12 cellular contexts compared by ENCODE assay signal in genomic region chr1:244371294-244372141, GRCh38.
DNase-seq lines count a peak whose midpoint lies in the region; ATAC-seq, FAIRE-seq and TF ChIP-seq lines count a peak whose summit lies in the region.
"Had no signal": no experiment of that assay in that cellular context is flagged by ENCODE, and none has a peak within 500 bp of the region (broad histone marks: within the 10 kb centered on the region; RNA-seq: fewer than 3 reads in every experiment).

No MANE protein-coding gene starts in this region.

- H3K4me2 ChIP-seq in GM12878 (ENCODE audit: control insufficient read depth, insufficient read depth) = peak overlapping the region; percentile 60

- no peak for TF ChIP-seq EP300 in GM12878 (IDR thresholded peaks at IDR 0.05; ENCODE audit: borderline replicate concordance in 1 of 2, control insufficient read depth in 1 of 2, low read depth in 2 of 2, low read length in 2 of 2)
- TF ChIP-seq EP300 in esophagus muscularis mucosa (IDR thresholded peaks at IDR 0.05) = no peak

- peak; percentile 92 for ATAC-seq in GM12878
- ATAC-seq: activated naive CD8-positive, alpha-beta T cell treated with anti-CD3 and anti-CD28 coated beads, Interleukin-2, amount 50 U/mL, for 24 hours; psoas muscle had no signal

- no peaks in the 10 kb centered on the region for H4K20me1 ChIP-seq in GM12878 (ENCODE audit: control insufficient read depth, insufficient read depth)

- H3K9ac ChIP-seq in GM12878 (ENCODE audit: control insufficient read depth, insufficient read depth, low read length) = no peak overlapping the region

- H3K79me2 ChIP-seq in GM12878 (ENCODE audit: control insufficient read depth, insufficient read depth, low read length) = no peaks in the 10 kb centered on the region

- H3K27me3 ChIP-seq in GM12878 (replicated peaks in 1 of 2; ENCODE audit: control insufficient read depth in 2 of 2, insufficient read depth in 2 of 2, low read length in 1 of 2) (no peaks in the 10 kb centered on the region), esophagus muscularis mucosa (no peaks in the 10 kb centered on the region)

- SMC1A ChIA-PET in GM12878 (lab: Charles Lee; ENCODE audit: uncharacterized antibody, unreplicated experiment) = no interaction called here

- H3K9me3 Mint-ChIP-seq in activated T-helper 1 cell treated with anti-CD3 and anti-CD28 coated beads, Interleukin-12 subunit alpha, Interleukin-12 subunit beta, Interleukin-2, Interleukin-4 antibody, amounts not matched to agents 30 ng/mL and 10 ng/mL and 1 ng/mL, durations not matched to agents 14 hours and 24 hours and 36 hours = no peaks in the 10 kb centered on the region
- H3K9me3 Mint-ChIP-seq: activated naive CD8-positive, alpha-beta T cell treated with anti-CD3 and anti-CD28 coated beads, Interleukin-2, amount 50 U/mL, for 24 hours; T-helper 2 cell treated with Interferon-gamma antibody and Interleukin-4, amounts not matched to agents 5 μg/mL and 100 μg/mL, for 36 hours had no signal

- intact Hi-C loops in GM12878 (cut with micrococcal nuclease; ENCODE audit: unreplicated experiment) (no loop called here), esophagus muscularis mucosa (cut with DNase I) (no loop called here)
- intact Hi-C loops in activated T-helper 1 cell treated with anti-CD3 and anti-CD28 coated beads, Interleukin-12 subunit alpha, Interleukin-12 subunit beta, Interleukin-2, Interleukin-4 antibody, amounts not matched to agents 30 ng/mL and 10 ng/mL and 1 ng/mL, durations not matched to agents 14 hours and 24 hours and 36 hours (cut with micrococcal nuclease) = no loop called here

- H3K9me3 ChIP-seq in GM12878 (replicated peaks; ENCODE audit: control insufficient read depth, insufficient read depth, low read length) (no peaks in the 10 kb centered on the region; the same call in 1 of the 3 replicates), esophagus muscularis mucosa (no peaks in the 10 kb centered on the region)
- H3K9me3 ChIP-seq: psoas muscle had no signal

- peak; percentile 2 for DNase-seq in stimulated activated CD4-positive, alpha-beta T cell treated with anti-CD3 and anti-CD28 coated beads, Interleukin-1b, Interleukin-23, amount 100 ng/mL, for 48 hours
- DNase-seq in stimulated activated CD4-positive, alpha-beta T cell treated with anti-CD3 and anti-CD28 coated beads, Interleukin-2, amount 100 ng/mL, for 48 hours = no peak
- DNase-seq in HPDE6-E6E7 (ENCODE audit: extremely low spot score) (peak; percentile 80), GM12878 (ENCODE audit: low read depth, low spot score) (no peak), hippocampal formation (lab: John Stamatoyannopoulos, UW) (no peak), esophagus muscularis mucosa (ENCODE audit: extremely low spot score) (no peak)
- no peak for DNase-seq in activated T-helper 1 cell treated with anti-CD3 and anti-CD28 coated beads, Interleukin-12 subunit alpha, Interleukin-12 subunit beta, Interleukin-2, Interleukin-4 antibody, amounts not matched to agents 30 ng/mL and 10 ng/mL and 1 ng/mL, durations not matched to agents 14 hours and 24 hours and 36 hours (ENCODE audit: low spot score)
- DNase-seq in stimulated activated naive CD4-positive, alpha-beta T cell (lab: John Stamatoyannopoulos, UW) = no peak
- DNase-seq: activated naive CD8-positive, alpha-beta T cell treated with anti-CD3 and anti-CD28 coated beads, Interleukin-2, amount 50 U/mL, for 24 hours; effector CD8-positive, alpha-beta T cell; psoas muscle had no signal

- peak overlapping the region; percentile 19; the same call in 1 of the 2 replicates for H2AFZ ChIP-seq in GM12878 (ENCODE audit: control insufficient read depth, low read depth, low read length)

- no peak for TF ChIP-seq RAD21 in GM12878 (IDR thresholded peaks at IDR 0.05; ENCODE audit: insufficient read depth, low read depth, low read length)

- TF ChIP-seq POLR2A in GM12878 (IDR thresholded peaks at IDR 0.05; ENCODE audit: low read depth, low read length) = no peak
- TF ChIP-seq POLR2A in esophagus muscularis mucosa (IDR thresholded peaks at IDR 0.05; ENCODE audit: low read depth) = no peak

- H3K4me1 ChIP-seq in GM12878 (ENCODE audit: control insufficient read depth, insufficient read depth, low read length) (peaks cover 7% of the 10 kb centered on the region), esophagus muscularis mucosa (peaks cover 0 to 12% (median 6%) of the 10 kb centered on the region in 4 donors)
- H3K4me1 ChIP-seq: psoas muscle had no signal

- H3K36me3 Mint-ChIP-seq in activated T-helper 1 cell treated with anti-CD3 and anti-CD28 coated beads, Interleukin-12 subunit alpha, Interleukin-12 subunit beta, Interleukin-2, Interleukin-4 antibody, amounts not matched to agents 30 ng/mL and 10 ng/mL and 1 ng/mL, durations not matched to agents 14 hours and 24 hours and 36 hours (ENCODE audit: low read depth) = no peaks in the 10 kb centered on the region

- H3K27ac ChIP-seq in GM12878 (ENCODE audit: control insufficient read depth, insufficient read depth) (no peak overlapping the region), esophagus muscularis mucosa (replicated peaks in 1 of 4) (no peak overlapping the region)
- H3K27ac ChIP-seq: psoas muscle had no signal

- POLR2A ChIA-PET in GM12878 (lab: Charles Lee) = no interaction called here

- no peak overlapping the region for H3K27ac Mint-ChIP-seq in activated T-helper 1 cell treated with anti-CD3 and anti-CD28 coated beads, Interleukin-12 subunit alpha, Interleukin-12 subunit beta, Interleukin-2, Interleukin-4 antibody, amounts not matched to agents 30 ng/mL and 10 ng/mL and 1 ng/mL, durations not matched to agents 14 hours and 24 hours and 36 hours
- H3K27ac Mint-ChIP-seq: activated naive CD8-positive, alpha-beta T cell treated with anti-CD3 and anti-CD28 coated beads, Interleukin-2, amount 50 U/mL, for 24 hours; T-helper 2 cell treated with Interferon-gamma antibody and Interleukin-4, amounts not matched to agents 5 μg/mL and 100 μg/mL, for 36 hours had no signal

- BruUV-seq in GM12878 (replicated peaks; lab: Mats Ljungman, UMichigan) = no TSS peak

- RAD21 ChIA-PET in GM12878 (lab: Charles Lee; ENCODE audit: unreplicated experiment) = interaction anchor here (0.7 kb wide), 2 partner anchors 45 to 74 kb away, joined by 3 read pairs; no protein-coding TSS in a partner anchor

- in situ Hi-C loops in GM12878 (cut with MboI) = no loop called here

- FAIRE-seq in GM12878 (lab: Jason Lieb, UNC) = no peak

- H3K36me3 ChIP-seq in GM12878 (ENCODE audit: control insufficient read depth in 2 of 2, insufficient read depth in 2 of 2, low read length in 1 of 2) (no peaks in the 10 kb centered on the region), esophagus muscularis mucosa (no peaks in the 10 kb centered on the region)

- CTCF ChIA-PET in GM12878 (lab: Yijun Ruan, JAX) = no interaction called here

- H3K4me3 ChIP-seq in GM12878 = no peak overlapping the region; the same call in 1 of the 2 replicates
- no peak overlapping the region for H3K4me3 ChIP-seq in esophagus muscularis mucosa
- H3K4me3 ChIP-seq: psoas muscle had no signal

- peaks cover 2% of the 10 kb centered on the region for H3K27me3 Mint-ChIP-seq in activated T-helper 1 cell treated with anti-CD3 and anti-CD28 coated beads, Interleukin-12 subunit alpha, Interleukin-12 subunit beta, Interleukin-2, Interleukin-4 antibody, amounts not matched to agents 30 ng/mL and 10 ng/mL and 1 ng/mL, durations not matched to agents 14 hours and 24 hours and 36 hours (ENCODE audit: insufficient read depth)
- H3K27me3 Mint-ChIP-seq: activated naive CD8-positive, alpha-beta T cell treated with anti-CD3 and anti-CD28 coated beads, Interleukin-2, amount 50 U/mL, for 24 hours had no signal

- 48% methylated on average over 10 of the region's 10 CpGs for WGBS in GM12878 (ENCODE audit: insufficient coverage, insufficient replicate concordance, low lambda C conversion rate, missing lambda C conversion rate)
- WGBS in esophagus muscularis mucosa = 90% methylated on average over 10 of the region's 10 CpGs

- TF ChIP-seq CTCF in GM12878 (IDR thresholded peaks at IDR 0.05 in 2 of 3, conservative IDR thresholded peaks at IDR 0.05 in 1 of 3; ENCODE audit: control insufficient read depth in 2 of 3, extremely low read depth in 1 of 3, insufficient read depth in 1 of 3, low read depth in 3 of 3, low read length in 3 of 3) (no peak), esophagus muscularis mucosa (IDR thresholded peaks at IDR 0.05) (no peak)

- H3K4me1 Mint-ChIP-seq in activated T-helper 1 cell treated with anti-CD3 and anti-CD28 coated beads, Interleukin-12 subunit alpha, Interleukin-12 subunit beta, Interleukin-2, Interleukin-4 antibody, amounts not matched to agents 30 ng/mL and 10 ng/mL and 1 ng/mL, durations not matched to agents 14 hours and 24 hours and 36 hours (ENCODE audit: low read depth) = no peaks in the 10 kb centered on the region

- H3K4me3 Mint-ChIP-seq in activated T-helper 1 cell treated with anti-CD3 and anti-CD28 coated beads, Interleukin-12 subunit alpha, Interleukin-12 subunit beta, Interleukin-2, Interleukin-4 antibody, amounts not matched to agents 30 ng/mL and 10 ng/mL and 1 ng/mL, durations not matched to agents 14 hours and 24 hours and 36 hours = no peak overlapping the region
- H3K4me3 Mint-ChIP-seq: activated naive CD8-positive, alpha-beta T cell treated with anti-CD3 and anti-CD28 coated beads, Interleukin-2, amount 50 U/mL, for 24 hours; T-helper 2 cell treated with Interferon-gamma antibody and Interleukin-4, amounts not matched to agents 5 μg/mL and 100 μg/mL, for 36 hours had no signal

TF ChIP-seq in GM12878, 131 proteins besides CTCF, POLR2A, EP300 and RAD21 (continues in another document):
- TF ChIP-seq RBBP5 (conservative IDR thresholded peaks at IDR 0.05) (no peak), HDAC2 (IDR thresholded peaks at IDR 0.05) (no peak), SPI1 (IDR thresholded peaks at IDR 0.05; ENCODE audit: borderline replicate concordance, insufficient read depth, low read depth, low read length) (peak; percentile 71), PAX5 (IDR thresholded peaks at IDR 0.05; ENCODE audit: borderline replicate concordance, low read depth, low read length) (0 out of 2 replicates have a peak, but pooled peaks have one; percentile 21), SMAD1 (IDR thresholded peaks at IDR 0.05; ENCODE audit: low read depth, partially characterized antibody) (no peak), BCL11A (IDR thresholded peaks at IDR 0.05; ENCODE audit: low read depth, low read length) (peak; percentile 37; the same call in 1 of the 2 replicates), RELB (IDR thresholded peaks at IDR 0.05; ENCODE audit: low read depth) (no peak)

Comparison
In these comparisons a context has a peak if more than half of its experiments do, and no peak if none do; other contexts are left out.
1. DNase-seq: peak in stimulated activated CD4-positive, alpha-beta T cell treated with anti-CD3 and anti-CD28 coated beads, Interleukin-1b, Interleukin-23, amount 100 ng/mL, for 48 hours (single experiment) and HPDE6-E6E7 (single experiment); none in stimulated activated CD4-positive, alpha-beta T cell treated with anti-CD3 and anti-CD28 coated beads, Interleukin-2, amount 100 ng/mL, for 48 hours (0 of 2), GM12878 (single experiment), activated T-helper 1 cell treated with anti-CD3 and anti-CD28 coated beads, Interleukin-12 subunit alpha, Interleukin-12 subunit beta, Interleukin-2, Interleukin-4 antibody, amounts not matched to agents 30 ng/mL and 10 ng/mL and 1 ng/mL, durations not matched to agents 14 hours and 24 hours and 36 hours (single experiment), stimulated activated naive CD4-positive, alpha-beta T cell (0 of 6), hippocampal formation (0 of 2) and esophagus muscularis mucosa (single experiment).